Comparison of ENCODE assay signal across 7 cellular contexts in the genomic region with DNA sequence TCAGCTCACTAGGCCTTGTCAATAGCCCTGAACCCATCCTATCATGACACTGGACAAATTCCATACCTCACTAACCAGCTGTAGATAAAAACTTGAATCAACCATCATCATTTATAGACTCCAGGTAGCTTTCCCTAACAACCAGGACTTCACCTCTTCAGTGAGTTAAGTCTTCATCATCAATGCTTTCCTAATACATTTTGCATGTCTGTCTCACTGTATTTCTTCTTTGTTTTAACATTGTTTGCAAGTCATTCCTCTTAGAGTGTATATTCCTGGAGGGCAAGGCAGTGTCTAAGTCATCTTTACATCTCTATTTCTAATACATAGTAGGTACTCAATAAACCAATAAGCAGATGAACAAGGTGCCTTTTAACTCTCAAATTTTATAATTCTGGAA.
"Had no signal": no experiment of that assay in that cellular context is flagged by ENCODE, and none has a peak within 500 bp of the region (broad histone marks: within the 10 kb centered on the region; RNA-seq: fewer than 3 reads in every experiment).

No MANE protein-coding gene starts in this region.

- H3K4me3 ChIP-seq: GM23338 had no signal

- DNase-seq: H9, HCEC 1CT, IMR-90 had no signal

- FAIRE-seq: H1, H54, HTR-8/SVneo had no signal

- H3K27ac Mint-ChIP-seq: GM23338, H9 had no signal

- H3K4me3 Mint-ChIP-seq: GM23338, H9 had no signal

- H3K4me1 Mint-ChIP-seq: GM23338 had no signal

- H3K4me2 ChIP-seq: GM23338 had no signal
